In the genomic region with DNA sequence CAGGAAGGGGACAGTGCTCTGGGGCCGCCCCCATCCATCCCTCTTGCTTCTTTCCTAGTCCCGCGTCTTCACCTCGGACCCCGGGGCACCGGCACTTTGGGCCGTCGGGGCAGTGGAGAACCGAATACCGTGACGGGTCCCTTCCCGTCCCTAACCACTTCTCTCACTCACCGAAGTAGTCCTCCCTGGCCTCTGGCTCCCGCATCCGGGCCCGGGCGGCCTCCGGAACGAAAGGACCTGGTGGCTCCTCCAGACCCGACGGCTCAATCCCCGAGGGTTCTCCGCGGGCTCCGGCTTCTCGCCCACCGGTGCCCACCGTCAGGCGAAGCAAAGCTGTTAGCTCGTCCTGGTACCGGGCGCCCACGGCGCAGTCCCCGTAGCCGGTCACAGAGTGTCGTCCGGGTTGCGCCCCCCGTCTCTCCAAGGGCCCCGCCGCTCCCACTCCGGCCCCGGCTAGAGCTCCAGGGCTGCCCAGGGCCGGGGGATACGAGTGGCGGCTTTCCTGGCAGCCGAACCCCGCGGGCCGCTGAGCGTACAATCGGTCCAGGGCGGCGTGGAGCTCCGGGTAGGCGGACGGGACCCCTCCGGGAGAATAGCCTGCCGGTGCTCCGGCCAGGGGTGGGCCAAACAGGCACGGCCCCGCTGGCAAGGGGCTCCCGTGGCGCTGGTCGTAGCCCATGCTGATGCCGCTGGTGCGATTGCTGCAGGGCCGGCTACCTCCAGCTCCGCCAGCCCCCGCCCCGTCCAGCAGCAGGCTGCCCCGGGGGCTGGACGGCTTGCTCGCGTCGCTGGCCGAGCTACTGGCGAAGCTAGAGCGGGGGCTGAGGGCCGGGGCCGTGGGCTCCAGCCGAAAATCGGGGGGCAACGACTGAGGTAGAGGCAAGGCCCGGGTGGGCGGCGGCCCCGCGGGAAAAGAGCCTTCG, we compare ENCODE assay signal across 8 cellular contexts. TPM values are rescaled to one million over a fixed set of nuclear protein-coding genes. Genes with fewer than 3 reads are reported as not detected.
DNase-seq lines count a peak whose midpoint lies in the region; ATAC-seq and TF ChIP-seq lines count a peak whose summit lies in the region.

No MANE protein-coding gene starts in this region.

- peak; percentile 64 for DNase-seq in GM23248
- peak in 1 of 2 donors; percentile 57 for DNase-seq in foreskin fibroblast
- DNase-seq in osteoblast (ENCODE audit: insufficient read length, low spot score, missing footprints), result peak; percentile 74
- no peak for DNase-seq in NCI-H510A treated with DMSO at 0.1 percent for 48 hours (lab: John Stamatoyannopoulos, UW)
- no peak for DNase-seq in cortex of kidney (lab: John Stamatoyannopoulos, UW)
- DNase-seq in NCI-H1694 (lab: John Stamatoyannopoulos, UW), result no peak

- in situ Hi-C loops in GM23248 (cut with MboI), result no loop called here

- H3K79me2 ChIP-seq in GM23248 (ENCODE audit: insufficient read depth) (peaks cover 58% of the 10 kb centered on the region), osteoblast (ENCODE audit: insufficient read depth, low read length) (peaks cover 51% of the 10 kb centered on the region)

- H3K9me2 ChIP-seq in GM23248 (ENCODE audit: insufficient read depth), result no peaks in the 10 kb centered on the region

- no peaks in the 10 kb centered on the region for H4K20me1 ChIP-seq in GM23248 (ENCODE audit: insufficient read depth)
- peaks cover 6% of the 10 kb centered on the region for H4K20me1 ChIP-seq in osteoblast (ENCODE audit: insufficient read depth, low read length)

- peaks cover 36% of the 10 kb centered on the region for H3F3A ChIP-seq in GM23248 (ENCODE audit: insufficient read depth)

- no peaks in the 10 kb centered on the region for H3K9me3 ChIP-seq in GM23248 (ENCODE audit: low read depth)
- H3K9me3 ChIP-seq in osteoblast (ENCODE audit: low read depth, low read length), result no peaks in the 10 kb centered on the region

- H3K9ac ChIP-seq in GM23248, result peak overlapping the region; percentile 83

- H3K4me1 ChIP-seq in GM23248 (ENCODE audit: insufficient read depth) (peaks cover 38% of the 10 kb centered on the region), osteoblast (ENCODE audit: insufficient read depth, low read length) (peaks cover 46% of the 10 kb centered on the region)

- TF ChIP-seq CTCF in WI38 (IDR thresholded peaks at IDR 0.05; ENCODE audit: low read depth, low read length), result no peak
- no peak for TF ChIP-seq CTCF in foreskin fibroblast (IDR thresholded peaks at IDR 0.05; ENCODE audit: low read depth, low read length)
- TF ChIP-seq CTCF in osteoblast (IDR thresholded peaks at IDR 0.05; ENCODE audit: extremely low read depth, low read depth, low read length), result no peak

- peak overlapping the region; percentile 21 for H3K27ac ChIP-seq in GM23248
- peak overlapping the region; percentile 74 for H3K27ac ChIP-seq in osteoblast (ENCODE audit: low read depth, low read length)

- H2AFZ ChIP-seq in GM23248 (peak overlapping the region; percentile 80), osteoblast (ENCODE audit: low read length) (peak overlapping the region; percentile 56)

- H3K4me3 ChIP-seq in GM23248, result peak overlapping the region; percentile 75
- H3K4me3 ChIP-seq in WI38 (ENCODE audit: low read depth, low read length), result peak overlapping the region; percentile 91
- peak overlapping the region; percentile 76 to 85 for H3K4me3 ChIP-seq in foreskin fibroblast (ENCODE audit: low read depth in 1 of 2, low read length in 2 of 2)
- H3K4me3 ChIP-seq in osteoblast (ENCODE audit: insufficient read depth, low read length), result peak overlapping the region; percentile 87

- no peaks in the 10 kb centered on the region for H3K36me3 ChIP-seq in GM23248 (ENCODE audit: low read depth)
- peaks cover 11% of the 10 kb centered on the region for H3K36me3 ChIP-seq in osteoblast (ENCODE audit: insufficient read depth, low read length)

- H3K27me3 ChIP-seq in GM23248 (replicated peaks; ENCODE audit: insufficient read depth) (no peaks in the 10 kb centered on the region), osteoblast (ENCODE audit: insufficient read depth, low read length) (no peaks in the 10 kb centered on the region)

- H3K4me2 ChIP-seq in GM23248 (ENCODE audit: unreplicated experiment) (peak overlapping the region; percentile 68), osteoblast (ENCODE audit: insufficient read depth, low read length) (peak overlapping the region; percentile 94)

- 4 to 6% methylated on average over 52 to 60 of the region's 91 CpGs for WGBS in GM23248 (ENCODE audit: low coverage in 1 of 2, low lambda C conversion rate in 2 of 2, missing lambda C conversion rate in 2 of 2), 2 experiments

- no peak for ATAC-seq in HG02588 (IDR thresholded peaks at IDR 0.05; ENCODE audit: unreplicated experiment)

RNA-seq across cellular contexts. Expression of a gene that starts 1.0 kb away (rescaled TPM):
- total RNA-seq in GM23248 (2014; rRNA removed; shearing (Covaris generic)), result 62.7 and 70.7 TPM in 2 replicates
- polyA plus RNA-seq in GM23248 (2016; fragmentation: Nextera tagmentation; extraction: Ambion mirVana), result 17.8 and 19.3 TPM in 2 replicates
- 63.9 and 74.9 TPM in 2 replicates for total RNA-seq in osteoblast

RNA-seq across cellular contexts. Expression of a gene that starts 24.5 kb away (rescaled TPM):
- total RNA-seq in GM23248 (2014; rRNA removed; shearing (Covaris generic)), result 29.0 and 35.0 TPM in 2 replicates
- polyA plus RNA-seq in GM23248 (2016; fragmentation: Nextera tagmentation; extraction: Ambion mirVana), result 14.1 and 14.5 TPM in 2 replicates
- total RNA-seq in osteoblast, result 43.4 and 46.9 TPM in 2 replicates

RNA-seq across cellular contexts. Expression of a gene that starts 28.6 kb away (rescaled TPM):
- 7.1 and 11.4 TPM in 2 replicates for total RNA-seq in GM23248 (2014; rRNA removed; shearing (Covaris generic))
- 2.2 and 3.4 TPM in 2 replicates for polyA plus RNA-seq in GM23248 (2016; fragmentation: Nextera tagmentation; extraction: Ambion mirVana)
- total RNA-seq in osteoblast, result 12.4 and 15.9 TPM in 2 replicates

RNA-seq across cellular contexts. Expression of a gene that starts 52.2 kb away (rescaled TPM):
- total RNA-seq in GM23248 (2014; rRNA removed; shearing (Covaris generic)), result 42.2 and 61.0 TPM in 2 replicates
- polyA plus RNA-seq in GM23248 (2016; fragmentation: Nextera tagmentation; extraction: Ambion mirVana), result 80.1 and 84.1 TPM in 2 replicates
- 49.2 and 56.3 TPM in 2 replicates for total RNA-seq in osteoblast

RNA-seq across cellular contexts. Expression of a gene that starts 53.3 kb away (rescaled TPM):
- total RNA-seq in GM23248 (2014; rRNA removed; shearing (Covaris generic)), result 217 and 263 TPM in 2 replicates
- polyA plus RNA-seq in GM23248 (2016; fragmentation: Nextera tagmentation; extraction: Ambion mirVana), result 274 and 277 TPM in 2 replicates
- total RNA-seq in osteoblast, result 162 and 164 TPM in 2 replicates

Comparison
In these comparisons a context has a peak if more than half of its experiments do, and no peak if none do; other contexts are left out.
1. DNase-seq: peak in GM23248 (single experiment) and osteoblast (single experiment); none in NCI-H510A treated with DMSO at 0.1 percent for 48 hours (single experiment), cortex of kidney (single experiment) and NCI-H1694 (single experiment).
2. Peak in every context shown above with its lines, with median percentiles within 50 percentile points of each other: H3K4me3 ChIP-seq.